Comparison of ENCODE assay signal across 8 cellular contexts in the genomic region with DNA sequence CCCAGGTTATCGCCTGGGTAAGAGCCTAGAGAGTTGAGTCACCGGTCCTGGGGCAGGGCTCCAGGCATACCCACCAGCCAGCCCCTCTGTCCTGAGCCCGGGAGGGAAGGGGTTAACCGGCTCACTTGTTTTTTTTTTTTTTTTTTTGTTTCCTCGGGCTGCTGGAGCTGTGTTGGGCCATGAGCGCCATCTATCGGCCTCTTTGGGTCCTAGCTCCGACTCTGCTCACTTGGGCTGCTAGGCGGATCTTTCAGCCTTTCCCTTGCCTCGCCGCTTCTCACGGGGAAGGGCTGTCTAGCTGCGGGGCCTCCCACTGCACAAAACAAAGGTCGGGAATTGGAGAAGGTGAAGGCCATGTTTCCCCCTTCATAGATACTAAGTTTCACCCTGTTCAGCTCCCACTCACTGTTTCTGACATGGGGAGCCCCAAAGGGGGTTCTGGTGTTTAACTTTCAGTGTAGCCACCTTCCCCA. TPM values are rescaled to one million over a fixed set of nuclear protein-coding genes. Genes with fewer than 3 reads are reported as not detected.
DNase-seq lines count a peak whose midpoint lies in the region; ATAC-seq lines count a peak whose summit lies in the region.

No MANE protein-coding gene starts in this region.

- peaks cover 4 to 18% of the 10 kb centered on the region in 2 donors for H3K4me1 Mint-ChIP-seq in effector memory CD8-positive, alpha-beta T cell (ENCODE audit: low read depth in 2 of 2)

- peaks cover 44 to 58% of the 10 kb centered on the region in 2 donors for H3K27me3 Mint-ChIP-seq in effector memory CD8-positive, alpha-beta T cell

- no peaks in the 10 kb centered on the region for H3K9me3 Mint-ChIP-seq in effector memory CD8-positive, alpha-beta T cell

- H3K36me3 Mint-ChIP-seq in effector memory CD8-positive, alpha-beta T cell (ENCODE audit: insufficient read depth): peaks cover 5% of the 10 kb centered on the region

- DNase-seq in GF-D8 (lab: John Stamatoyannopoulos, UW) (peak; percentile 62), HT-29 (ENCODE audit: low spot score) (peak; percentile 90), NOMO-1 (lab: John Stamatoyannopoulos, UW; ENCODE audit: unreplicated experiment in 2 of 2) (peak; percentile 73 to 78), mesenteric fat pad (ENCODE audit: low spot score) (peak; percentile 91)
- peak; percentile 42 to 60 for DNase-seq in activated CD8-positive, alpha-beta memory T cell treated with anti-CD3 and anti-CD28 coated beads for 1 hour (ENCODE audit: extremely low read depth in 1 of 2, low read depth in 1 of 2)
- peak; percentile 72 to 73 (median 73) for DNase-seq in effector memory CD8-positive, alpha-beta T cell
- DNase-seq in stimulated activated CD8-positive, alpha-beta memory T cell treated with anti-CD3 and anti-CD28 coated beads, Interleukin-15, amount 100 ng/mL, for 24 hours (ENCODE audit: low read depth): peak; percentile 38

- peak; percentile 65 for ATAC-seq in effector memory CD8-positive, alpha-beta T cell (replicated peaks)
- ATAC-seq in GM18520 (IDR thresholded peaks at IDR 0.05; ENCODE audit: unreplicated experiment): no peak

- peak overlapping the region in 1 of 2 donors; percentile 7 for H3K4me3 Mint-ChIP-seq in effector memory CD8-positive, alpha-beta T cell

- H3K27ac Mint-ChIP-seq in effector memory CD8-positive, alpha-beta T cell: peak overlapping the region in 1 of 2 donors; percentile 29

RNA-seq across cellular contexts. Expression of a gene that starts 2.8 kb away (rescaled TPM):
- 87.8 and 106 TPM in 2 replicates for total RNA-seq in HT-29 (2014; rRNA removed; shearing (Covaris generic))
- total RNA-seq in mesenteric fat pad: 23.4 TPM

Comparison
In these comparisons a context has a peak if more than half of its experiments do, and no peak if none do; other contexts are left out.
1. DNase-seq: peak in every context shown above with its lines; median percentile 91 in mesenteric fat pad; 90 in HT-29; 76 in NOMO-1; 73 in effector memory CD8-positive, alpha-beta T cell; 62 in GF-D8; 51 in activated CD8-positive, alpha-beta memory T cell treated with anti-CD3 and anti-CD28 coated beads for 1 hour; 38 in stimulated activated CD8-positive, alpha-beta memory T cell treated with anti-CD3 and anti-CD28 coated beads, Interleukin-15, amount 100 ng/mL, for 24 hours.